ENCODE assay signal across 20 cellular contexts in genomic region chr10:71179382-71179781, GRCh38. TPM values are rescaled to one million over a fixed set of nuclear protein-coding genes. Genes with fewer than 3 reads are reported as not detected.
"Had no signal": no experiment of that assay in that cellular context is flagged by ENCODE, and none has a peak within 500 bp of the region (broad histone marks: within the 10 kb centered on the region; RNA-seq: fewer than 3 reads in every experiment).

No MANE protein-coding gene starts in this region.

- H3K27ac ChIP-seq: brain microvascular endothelial cell, cardiac muscle cell, VCaP had no signal

- ATAC-seq: activated CD4-positive, alpha-beta T cell treated with anti-CD3 and anti-CD28 coated beads for 36 hours had no signal

- DNase-seq: activated CD4-positive, alpha-beta memory T cell treated with anti-CD3 and anti-CD28 coated beads, Interleukin-2, amount 10 ng/mL, durations not matched to agents 7 days and 5 days; activated CD4-positive, alpha-beta T cell treated with anti-CD3 and anti-CD28 coated beads for 36 hours; activated CD4-positive, alpha-beta T cell treated with anti-CD3 and anti-CD28 coated beads, Interleukin-2, amount 50 U/mL, for 1 hour; activated gamma-delta T cell; activated naive CD4-positive, alpha-beta T cell treated with anti-CD3 and anti-CD28 coated beads for 36 hours; activated T-cell treated with anti-CD3 and anti-CD28 coated beads for 4 hours; activated T-cell treated with anti-CD3 and anti-CD28 coated beads, Interleukin-2, amount 50 U/mL, for 48 hours; amygdala; brain microvascular endothelial cell; KG1; NCI-H2029 treated with DMSO at 0.1 percent for 48 hours; NCI-H2227 treated with DMSO at 0.1 percent for 48 hours; NCI-H510A; NCI-H69; SIG-M5; T-helper 1 cell had no signal

- H3K4me3 ChIP-seq: cardiac muscle cell had no signal

- H3K27me3 ChIP-seq: cardiac muscle cell had no signal

- H3K36me3 ChIP-seq: brain microvascular endothelial cell, cardiac muscle cell had no signal

RNA-seq across cellular contexts. Expression of gene UNC5B, which starts 33.0 kb away (rescaled TPM):
- total RNA-seq: activated CD4-positive, alpha-beta memory T cell treated with anti-CD3 and anti-CD28 coated beads, Interleukin-2, amount 10 ng/mL, durations not matched to agents 7 days and 5 days; OCI-LY7; T-helper 2 cell treated with Interferon-gamma antibody and Interleukin-4, amounts not matched to agents 100 ng/mL and 5 ng/mL, for 36 hours had no signal
